ENCODE assay signal across 8 cellular contexts in genomic region chr13:48492123-48493075, GRCh38. TPM values are rescaled to one million over a fixed set of nuclear protein-coding genes. Genes with fewer than 3 reads are reported as not detected.
A peak's percentile ranks its signal among the peaks of the same experiment; 100 is the strongest.
DNase-seq lines count a peak whose midpoint lies in the region; ATAC-seq lines count a peak whose summit lies in the region.

No MANE protein-coding gene starts in this region.

- H3K36me3 Mint-ChIP-seq in activated naive CD8-positive, alpha-beta T cell treated with anti-CD3 and anti-CD28 coated beads, Interleukin-2, amount 50 U/mL, for 24 hours (ENCODE audit: low read depth): peaks cover 6% of the 10 kb centered on the region

- no peaks in the 10 kb centered on the region for H3K27me3 Mint-ChIP-seq in activated naive CD8-positive, alpha-beta T cell treated with anti-CD3 and anti-CD28 coated beads, Interleukin-2, amount 50 U/mL, for 24 hours

- H3K9me3 Mint-ChIP-seq in activated naive CD8-positive, alpha-beta T cell treated with anti-CD3 and anti-CD28 coated beads, Interleukin-2, amount 50 U/mL, for 24 hours: no peaks in the 10 kb centered on the region

- no peak overlapping the region for H3K4me3 Mint-ChIP-seq in activated naive CD8-positive, alpha-beta T cell treated with anti-CD3 and anti-CD28 coated beads, Interleukin-2, amount 50 U/mL, for 24 hours

- peak; percentile 96 for DNase-seq in SIG-M5 treated with dmso at 0.1 percent for 504 hours (lab: John Stamatoyannopoulos, UW; ENCODE audit: unreplicated experiment)
- peak; percentile 72 for DNase-seq in activated naive CD8-positive, alpha-beta T cell treated with anti-CD3 and anti-CD28 coated beads, Interleukin-2, amount 50 U/mL, for 24 hours
- DNase-seq in inferior parietal cortex (ENCODE audit: extremely low spot score): peak; percentile 59
- peak; percentile 26 to 57 (median 33) for DNase-seq in stimulated activated CD4-positive, alpha-beta T cell treated with anti-CD3 and anti-CD28 coated beads, TNF-alpha, amount 100 ng/mL, for 24 hours (ENCODE audit: low read depth in 3 of 3)
- DNase-seq in COR-L47 (lab: John Stamatoyannopoulos, UW): no peak
- DNase-seq in HT-29 (ENCODE audit: low spot score): no peak

- H3K27ac Mint-ChIP-seq in activated naive CD8-positive, alpha-beta T cell treated with anti-CD3 and anti-CD28 coated beads, Interleukin-2, amount 50 U/mL, for 24 hours: no peak overlapping the region

- ATAC-seq in GM18858 (IDR thresholded peaks at IDR 0.05; ENCODE audit: unreplicated experiment): peak; percentile 58
- peak; percentile 82 for ATAC-seq in HG02981 (IDR thresholded peaks at IDR 0.05; ENCODE audit: unreplicated experiment)
- ATAC-seq in activated naive CD8-positive, alpha-beta T cell treated with anti-CD3 and anti-CD28 coated beads, Interleukin-2, amount 50 U/mL, for 24 hours: peak; percentile 80

- peaks cover 17% of the 10 kb centered on the region for H3K4me1 Mint-ChIP-seq in activated naive CD8-positive, alpha-beta T cell treated with anti-CD3 and anti-CD28 coated beads, Interleukin-2, amount 50 U/mL, for 24 hours

RNA-seq across cellular contexts. Expression of gene RCBTB2, which starts 40.5 kb away (rescaled TPM):
- total RNA-seq in HT-29 (2014; rRNA removed; shearing (Covaris generic)): 1.0 and 2.9 TPM in 2 replicates

Comparison
In these comparisons a context has a peak if more than half of its experiments do, and no peak if none do; other contexts are left out.
1. DNase-seq: peak in SIG-M5 treated with dmso at 0.1 percent for 504 hours (single experiment), activated naive CD8-positive, alpha-beta T cell treated with anti-CD3 and anti-CD28 coated beads, Interleukin-2, amount 50 U/mL, for 24 hours (single experiment), inferior parietal cortex (single experiment) and stimulated activated CD4-positive, alpha-beta T cell treated with anti-CD3 and anti-CD28 coated beads, TNF-alpha, amount 100 ng/mL, for 24 hours (3 of 3); none in COR-L47 (single experiment) and HT-29 (single experiment).
2. Peak in every context shown above with its lines, with median percentiles within 50 percentile points of each other: ATAC-seq.